7 cellular contexts compared by ENCODE assay signal in the genomic region with DNA sequence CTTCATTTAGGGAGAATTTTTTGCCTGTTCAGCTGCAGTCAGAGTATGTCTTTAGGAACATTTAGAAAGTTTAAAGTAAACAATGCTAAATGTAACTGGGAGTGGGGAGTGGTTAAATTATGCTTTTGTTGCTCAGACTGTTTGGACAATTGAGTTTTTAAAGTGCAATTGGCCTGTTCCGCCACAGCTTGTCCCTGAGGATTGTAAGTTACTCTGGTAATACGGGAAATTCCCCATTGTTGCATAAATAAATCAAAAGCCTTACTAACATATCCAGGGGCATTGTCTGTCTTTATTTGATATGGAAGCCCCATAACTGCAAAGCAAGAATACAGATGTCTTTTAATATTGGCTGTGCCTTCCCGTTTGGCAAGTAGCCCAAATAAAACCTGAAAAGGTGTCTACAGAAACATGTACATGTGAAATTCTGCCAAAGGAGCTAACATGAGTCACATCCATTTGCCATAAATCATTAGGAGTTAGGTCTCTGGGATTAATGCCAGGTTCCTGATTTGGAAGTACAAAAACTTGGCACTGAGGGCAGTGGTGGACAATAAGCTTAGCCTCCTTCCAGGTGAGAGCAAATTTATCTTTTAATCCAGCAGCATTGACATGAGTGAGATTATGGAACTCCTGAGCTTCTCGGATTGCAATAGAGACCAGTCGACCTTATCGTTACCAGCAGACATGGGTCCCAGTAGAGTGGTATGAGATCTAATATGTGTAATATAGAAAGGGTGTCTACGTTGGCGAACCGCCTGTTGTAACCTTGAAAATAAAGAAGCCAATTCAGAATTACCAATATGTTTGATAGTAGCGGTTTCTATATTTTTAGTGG. TPM values are rescaled to one million over a fixed set of nuclear protein-coding genes. Genes with fewer than 3 reads are reported as not detected.
DNase-seq lines count a peak whose midpoint lies in the region; ATAC-seq, FAIRE-seq and TF ChIP-seq lines count a peak whose summit lies in the region.
"Not testable (repeated sequence)": the region's sequence is repeated elsewhere in the genome, so short reads cannot be mapped to it uniquely, and the experiment has no call there.

No MANE protein-coding gene starts in this region.

- not testable (repeated sequence) for BruUV-seq in K562 (replicated peaks; lab: Mats Ljungman, UMichigan)

- peaks cover 16% of the 10 kb centered on the region for H3K79me1 ChIP-seq in mesenchymal stem cell (replicated peaks; ENCODE audit: low read length, poor library complexity, severe bottlenecking)

- H3K23ac ChIP-seq in mesenchymal stem cell (ENCODE audit: low read length in 2 of 2): not testable (repeated sequence)

- H3K18ac ChIP-seq in mesenchymal stem cell (ENCODE audit: low read depth in 1 of 2, low read length in 2 of 2): not testable (repeated sequence)

- not testable (repeated sequence) for H2AK5ac ChIP-seq in mesenchymal stem cell (ENCODE audit: low read length, severe bottlenecking)

- TF ChIP-seq POLR2A in K562 (conservative IDR thresholded peaks at IDR 0.05): not testable (repeated sequence)

- H3K79me2 ChIP-seq in K562 (ENCODE audit: control insufficient read depth, insufficient read depth, low read length); fibroblast of lung (ENCODE audit: control insufficient read depth, insufficient read depth, low read length): not testable (repeated sequence)

- peak; percentile 94 for DNase-seq in DMS79 (lab: John Stamatoyannopoulos, UW)
- peak; percentile 93 for DNase-seq in LNCaP clone FGC (ENCODE audit: low read depth)
- peak; percentile 38 for DNase-seq in NCI-H2171 (lab: John Stamatoyannopoulos, UW)
- DNase-seq in RCC 7860 (ENCODE audit: low spot score): peak; percentile 45
- not testable (repeated sequence) for DNase-seq in K562 (ENCODE audit: extremely low read depth in 1 of 4, low spot score in 3 of 4)
- peak; percentile 61 to 87 for DNase-seq in fibroblast of lung (ENCODE audit: low read depth in 2 of 2)
- peak; percentile 53 for DNase-seq in mesenchymal stem cell

- FAIRE-seq in RCC 7860 (lab: Jason Lieb, UNC): peak; percentile 69
- FAIRE-seq in K562 (lab: Jason Lieb, UNC): not testable (repeated sequence)

- POLR2A ChIA-PET in K562 (lab: Yijun Ruan, JAX): interaction anchor here (1.2 kb wide), 1 partner anchor 13 kb away, joined by 3 read pairs; no protein-coding TSS in a partner anchor

- not testable (repeated sequence) for H3K9me1 ChIP-seq in K562 (ENCODE audit: control insufficient read depth, insufficient read depth, low read length)

- not testable (repeated sequence) for H3K14ac ChIP-seq in mesenchymal stem cell (ENCODE audit: low read length in 2 of 2)

- intact Hi-C loops in K562 (cut with micrococcal nuclease): not testable (repeated sequence)

- CTCF ChIA-PET in K562 (lab: Yijun Ruan, JAX; ENCODE audit: low intra/inter-chr PET ratio): not testable (repeated sequence)

- not testable (repeated sequence) for H3K36me3 ChIP-seq in K562 (ENCODE audit: control insufficient read depth, insufficient read depth, low read length); fibroblast of lung (ENCODE audit: control insufficient read depth, insufficient read depth, low read length); mesenchymal stem cell (ENCODE audit: control insufficient read depth in 1 of 2, insufficient read depth in 2 of 2, low read depth in 1 of 2, low read length in 2 of 2)

- not testable (repeated sequence) for TF ChIP-seq EP300 in K562 (IDR thresholded peaks at IDR 0.05; ENCODE audit: low read length)

- in situ Hi-C loops in K562 (cut with MboI): not testable (repeated sequence)

- not testable (repeated sequence) for H2BK12ac ChIP-seq in mesenchymal stem cell (ENCODE audit: low read length in 2 of 2)

- not testable (repeated sequence) for H2BK5ac ChIP-seq in mesenchymal stem cell (ENCODE audit: low read depth, low read length, poor library complexity, severe bottlenecking)

- not testable (repeated sequence) for H4K20me1 ChIP-seq in K562 (replicated peaks; ENCODE audit: control insufficient read depth, insufficient read depth, low read length); fibroblast of lung (ENCODE audit: control insufficient read depth, extremely low read depth, insufficient read depth, low read length)

- not testable (repeated sequence) for H3K4ac ChIP-seq in mesenchymal stem cell (ENCODE audit: low read depth in 1 of 2, low read length in 2 of 2)

- TF ChIP-seq RAD21 in K562 (CRISPR knock-in tag; conservative IDR thresholded peaks at IDR 0.05 in 1 of 2, IDR thresholded peaks at IDR 0.05 in 1 of 2): not testable (repeated sequence)

- H4K8ac ChIP-seq in mesenchymal stem cell (ENCODE audit: low read length): not testable (repeated sequence)

- not testable (repeated sequence) for TF ChIP-seq CTCF in LNCaP clone FGC (IDR thresholded peaks at IDR 0.05; ENCODE audit: control insufficient read depth, extremely low read depth, insufficient read depth); K562 (IDR thresholded peaks at IDR 0.05 in 2 of 3, conservative IDR thresholded peaks at IDR 0.05 in 1 of 3; ENCODE audit: insufficient read depth in 2 of 3, low read depth in 1 of 3, low read length in 3 of 3); fibroblast of lung (conservative IDR thresholded peaks at IDR 0.05 in 1 of 2, IDR thresholded peaks at IDR 0.05 in 1 of 2; ENCODE audit: low read depth in 1 of 2, low read length in 2 of 2)

- H3K4me1 ChIP-seq in K562 (replicated peaks in 1 of 2; ENCODE audit: control insufficient read depth in 2 of 2, insufficient read depth in 2 of 2, low read length in 2 of 2); fibroblast of lung (ENCODE audit: control insufficient read depth, extremely low read depth, insufficient read depth, low read length); mesenchymal stem cell (ENCODE audit: control insufficient read depth, insufficient read depth, low read depth, low read length): not testable (repeated sequence)

- H3K4me3 ChIP-seq in LNCaP clone FGC (ENCODE audit: low read depth, low read length); K562; fibroblast of lung (replicated peaks in 1 of 4; ENCODE audit: control extremely low read depth in 1 of 4, insufficient read depth in 1 of 4, low read depth in 3 of 4, low read length in 4 of 4); mesenchymal stem cell (ENCODE audit: insufficient read depth in 1 of 2, low read depth in 1 of 2, low read length in 2 of 2): not testable (repeated sequence)

- not testable (repeated sequence) for H2AFZ ChIP-seq in K562 (ENCODE audit: low read depth, low read length); fibroblast of lung (ENCODE audit: low read length); mesenchymal stem cell (ENCODE audit: low read depth, low read length)

- not testable (repeated sequence) for H3K27ac ChIP-seq in K562 (ENCODE audit: extremely low read depth, low read depth, low read length); fibroblast of lung (ENCODE audit: insufficient read depth, low read length); mesenchymal stem cell (ENCODE audit: low read length, poor library complexity, severe bottlenecking)

- not testable (repeated sequence) for H2BK120ac ChIP-seq in mesenchymal stem cell (ENCODE audit: low read depth, low read length)

- not testable (repeated sequence) for H2BK15ac ChIP-seq in mesenchymal stem cell (ENCODE audit: low read depth, poor library complexity, severe bottlenecking)

- 78% methylated on average over 10 of the region's 10 CpGs for WGBS in K562 (ENCODE audit: insufficient coverage, low coverage, missing lambda C conversion rate)
- 96% methylated on average over 9 of the region's 10 CpGs for WGBS in mesenchymal stem cell

- not testable (repeated sequence) for H3K9ac ChIP-seq in K562 (ENCODE audit: insufficient read depth in 1 of 2, low read depth in 2 of 2, low read length in 2 of 2); fibroblast of lung (ENCODE audit: insufficient read depth, low read length); mesenchymal stem cell (ENCODE audit: low read length)

- H3K27me3 ChIP-seq in K562 (ENCODE audit: control insufficient read depth in 2 of 2, insufficient read depth in 2 of 2, low read length in 2 of 2); fibroblast of lung (ENCODE audit: control insufficient read depth, insufficient read depth, low read length); mesenchymal stem cell (ENCODE audit: control insufficient read depth in 1 of 2, insufficient read depth in 1 of 2, low read length in 2 of 2): not testable (repeated sequence)

- H3K9me3 ChIP-seq in K562 (replicated peaks; ENCODE audit: control insufficient read depth, insufficient read depth, low read depth, low read length); fibroblast of lung (ENCODE audit: control insufficient read depth, insufficient read depth, low read depth, low read length): not testable (repeated sequence)
- peaks cover 17% of the 10 kb centered on the region for H3K9me3 ChIP-seq in mesenchymal stem cell (ENCODE audit: control insufficient read depth, low read length)

- ATAC-seq in K562: not testable (repeated sequence)

- H3K4me2 ChIP-seq in K562 (ENCODE audit: insufficient read depth, low read length); fibroblast of lung (ENCODE audit: extremely low read depth, insufficient read depth, low read length); mesenchymal stem cell (ENCODE audit: low read length, poor library complexity, severe bottlenecking): not testable (repeated sequence)

- not testable (repeated sequence) for H4K91ac ChIP-seq in mesenchymal stem cell (ENCODE audit: low read length)

RNA-seq across cellular contexts. Expression of a gene that starts 11.7 kb away (rescaled TPM):
- 55.8 and 138 TPM in 2 replicates for total RNA-seq in K562 (2011; cell fraction: chromatin; rRNA removed; ENCODE audit: low replicate concordance)
- 31.7 and 40.0 TPM in 2 replicates for total RNA-seq in K562 (2011; cell fraction: nucleolus; rRNA removed)
- total RNA-seq in K562 (2011; cell fraction: nucleoplasm; rRNA removed): 43.3 and 43.6 TPM in 2 replicates
- 33.3 and 33.8 TPM in 2 replicates for total RNA-seq in K562 (2014; rRNA removed)
- total RNA-seq in K562 (2014; rRNA removed; fragmentation: Illumina TruSeq; extraction: Trizol): 50.4 and 52.4 TPM in 2 replicates
- total RNA-seq in K562 (2015; rRNA removed; fragmentation: Illumina TruSeq; extraction: Trizol): 43.7 and 48.8 TPM in 2 replicates
- 42.5 and 46.9 TPM in 2 replicates for total RNA-seq in K562 (2021)
- 8.7 and 9.4 TPM in 2 replicates for polyA plus RNA-seq in K562 (2011; rRNA removed)
- 6.3 and 7.4 TPM in 2 replicates for polyA plus RNA-seq in K562 (2011; cell fraction: cytosol; rRNA removed)
- 9.1 and 13.4 TPM in 2 replicates for polyA plus RNA-seq in K562 (2011; cell fraction: nucleus; rRNA removed)
- 5.3 and 6.3 TPM in 2 replicates for polyA plus RNA-seq in K562 (2012)
- 8.0 and 8.4 TPM in 2 replicates for polyA plus RNA-seq in K562 (2014; fragmentation: Illumina TruSeq; extraction: Trizol)
- polyA plus RNA-seq in K562 (2014; fragmentation: Nextera tagmentation; extraction: Ambion mirVana): 1 to 10 TPM; 1.2 to 4.2 TPM
- polyA plus RNA-seq in K562 (2014; rRNA removed): 7.4 and 11.0 TPM in 2 replicates
- polyA minus RNA-seq in K562 (2011; rRNA and poly(A)+ RNA removed): 95.3 and 111 TPM in 2 replicates
- polyA minus RNA-seq in K562 (2011; cell fraction: cytosol; rRNA and poly(A)+ RNA removed): 43.8 and 48.1 TPM in 2 replicates
- polyA minus RNA-seq in K562 (2011; cell fraction: nucleus; rRNA and poly(A)+ RNA removed): 31.8 and 41.5 TPM in 2 replicates
- 88.2 and 118 TPM in 2 replicates for total RNA-seq in fibroblast of lung
- polyA plus RNA-seq in fibroblast of lung: 16.7 and 16.8 TPM in 2 replicates
- polyA plus RNA-seq in fibroblast of lung (2012): 4.2 and 7.6 TPM in 2 replicates
- 86.0 and 114 TPM in 2 replicates for polyA minus RNA-seq in fibroblast of lung (ENCODE audit: low replicate concordance)
- polyA plus RNA-seq in mesenchymal stem cell (2013, experiment 1 of 2): 19.5 TPM
- polyA plus RNA-seq in mesenchymal stem cell (2013, experiment 2 of 2): 17.6 TPM
